Comparison of ENCODE assay signal across 8 cellular contexts in the genomic region with DNA sequence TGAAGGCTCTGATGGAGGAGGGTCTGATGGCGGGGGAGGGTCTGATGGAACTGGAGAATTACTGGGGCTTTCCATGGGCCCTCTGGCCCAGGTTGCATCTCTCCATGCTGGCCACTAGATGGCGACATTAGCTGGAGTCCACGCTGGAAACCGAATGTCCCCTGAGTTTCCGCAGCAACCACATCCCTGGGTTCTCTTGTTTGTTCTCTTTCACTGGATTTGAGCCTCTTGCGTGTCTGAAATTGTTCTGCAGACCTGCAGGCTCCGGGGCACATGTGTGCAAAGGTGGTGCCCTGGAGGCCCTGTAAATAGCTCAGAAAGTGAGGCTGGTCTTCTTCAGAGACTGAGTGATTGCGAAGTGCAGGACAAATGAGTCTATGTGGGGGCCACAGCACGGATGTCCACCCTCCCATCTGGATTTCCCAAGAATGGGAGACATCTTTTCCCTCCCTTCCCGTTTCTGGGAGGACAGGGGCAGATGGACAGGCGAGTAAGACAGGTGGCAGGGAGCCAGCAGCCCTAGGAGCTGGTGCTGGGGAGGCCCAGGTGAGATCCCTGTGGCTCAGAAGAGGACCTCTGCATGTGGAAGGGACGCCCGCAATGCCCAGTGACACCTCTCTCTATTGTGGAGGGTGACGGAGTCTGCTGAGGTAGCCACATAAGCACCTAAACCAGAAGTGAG.
DNase-seq lines count a peak whose midpoint lies in the region; ATAC-seq, FAIRE-seq and TF ChIP-seq lines count a peak whose summit lies in the region.

No MANE protein-coding gene starts in this region.

- H3K27ac Mint-ChIP-seq in central memory CD8-positive, alpha-beta T cell (ENCODE audit: low read depth) = no peak overlapping the region

- H3K9me3 ChIP-seq in A549 = no peaks in the 10 kb centered on the region
- H3K9me3 ChIP-seq in kidney (ENCODE audit: control insufficient read depth in 1 of 2, low read length in 2 of 2) = no peaks in the 10 kb centered on the region

- H3K4me2 ChIP-seq in A549 = no peak overlapping the region

- no peak overlapping the region for H3K9ac ChIP-seq in kidney (ENCODE audit: low read length in 2 of 2)

- H3K4me3 Mint-ChIP-seq in central memory CD8-positive, alpha-beta T cell = no peak overlapping the region

- no peaks in the 10 kb centered on the region for H3K36me3 ChIP-seq in kidney (ENCODE audit: control insufficient read depth in 1 of 2, insufficient read depth in 2 of 2, low read length in 2 of 2)

- peak; percentile 86 to 90 for ATAC-seq in A549
- ATAC-seq in activated CD4-positive, CD25-positive, alpha-beta regulatory T cell treated with anti-CD3 and anti-CD28 coated beads, Interleukin-2, amount 50 U/mL, for 24 hours = peak; percentile 45 to 79
- ATAC-seq in central memory CD8-positive, alpha-beta T cell (replicated peaks; ENCODE audit: extremely low read depth, poor library complexity, severe bottlenecking) = peak; percentile 46
- no peak for ATAC-seq in GM19467 (IDR thresholded peaks at IDR 0.05; ENCODE audit: unreplicated experiment)

- peaks cover 8% of the 10 kb centered on the region for H3K4me1 Mint-ChIP-seq in central memory CD8-positive, alpha-beta T cell

- FAIRE-seq in A549 (lab: Jason Lieb, UNC) (no peak), GM19239 (lab: Jason Lieb, UNC) (peak; percentile 87), kidney (lab: Jason Lieb, UNC) (no peak)

- H3K4me1 ChIP-seq in A549 (no peaks in the 10 kb centered on the region), kidney (ENCODE audit: control insufficient read depth in 1 of 2, insufficient read depth in 1 of 2, low read depth in 1 of 2, low read length in 2 of 2) (peaks cover 0 to under 1% of the 10 kb centered on the region in 2 donors)

- no peak for TF ChIP-seq EP300 in A549 (IDR thresholded peaks at IDR 0.05)

- no peaks in the 10 kb centered on the region for H3K36me3 Mint-ChIP-seq in central memory CD8-positive, alpha-beta T cell (ENCODE audit: insufficient read depth)

- TF ChIP-seq CTCF in A549 (IDR thresholded peaks at IDR 0.05) (peak; percentile 65), kidney (IDR thresholded peaks at IDR 0.05; ENCODE audit: borderline replicate concordance, extremely low read depth, insufficient read depth) (peak; percentile 91)

- no peak overlapping the region for H3K4me3 ChIP-seq in A549
- no peak overlapping the region for H3K4me3 ChIP-seq in kidney (ENCODE audit: low read length in 2 of 2)

- no peak overlapping the region for H3K27ac ChIP-seq in A549
- no peak overlapping the region for H3K27ac ChIP-seq in kidney (ENCODE audit: low read depth in 2 of 2, low read length in 2 of 2)

- POLR2A ChIA-PET in A549 (lab: Yijun Ruan, JAX) = no interaction called here

- H3K9me3 Mint-ChIP-seq in central memory CD8-positive, alpha-beta T cell = no peaks in the 10 kb centered on the region

- CTCF ChIA-PET in A549 (lab: Yijun Ruan, JAX) = interaction anchor here (0.5 to 2.6 kb wide), 56 partner anchors 10 to 312 kb away, joined by 3 to 35 read pairs (median 4); a partner anchor contains a TSS

- peak; percentile 44 to 69 for DNase-seq in A549 (ENCODE audit: low read depth in 1 of 2, low spot score in 1 of 2)
- peak; percentile 93 for DNase-seq in GM19239 (ENCODE audit: insufficient read length, low spot score)
- peak; percentile 85 for DNase-seq in NCI-H2227 (lab: John Stamatoyannopoulos, UW; ENCODE audit: unreplicated experiment)
- DNase-seq in central memory CD8-positive, alpha-beta T cell (ENCODE audit: low spot score in 2 of 2) = peak; percentile 46 to 49
- peak; percentile 73 for DNase-seq in kidney
- DNase-seq in stimulated activated CD4-positive, alpha-beta T cell treated with anti-CD3 and anti-CD28 coated beads, Interleukin-1b, Interleukin-23, amount 100 ng/mL, for 4 hours (ENCODE audit: low read depth in 2 of 2) = peak; percentile 36 to 65

- TF ChIP-seq RAD21 in A549 (conservative IDR thresholded peaks at IDR 0.05 in 1 of 2, IDR thresholded peaks at IDR 0.05 in 1 of 2) = peak; percentile 79 to 84

- 4% methylated on average over 9 of the region's 14 CpGs for WGBS in A549 (ENCODE audit: missing lambda C conversion rate)

- H3K27me3 Mint-ChIP-seq in central memory CD8-positive, alpha-beta T cell = peaks cover 11% of the 10 kb centered on the region

- no peak for TF ChIP-seq POLR2A in A549 (IDR thresholded peaks at IDR 0.05; ENCODE audit: low read length)

- intact Hi-C loops in kidney (cut with DNase I) = loop anchor here (5.0 kb wide), 1 partner anchor 112 kb away; no protein-coding TSS in a partner anchor

TF ChIP-seq in A549, 52 proteins besides CTCF, POLR2A, EP300 and RAD21:
- no peak for TF ChIP-seq HDAC2 (IDR thresholded peaks at IDR 0.05)
- TF ChIP-seq RCOR1 (IDR thresholded peaks at IDR 0.05; ENCODE audit: low read depth, low read length) = no peak
- peak; percentile 75 for TF ChIP-seq SMC3 (IDR thresholded peaks at IDR 0.05)
- no peak for TF ChIP-seq PHF8 (IDR thresholded peaks at IDR 0.05; ENCODE audit: borderline replicate concordance, low read depth)
- TF ChIP-seq, protein P1, sequence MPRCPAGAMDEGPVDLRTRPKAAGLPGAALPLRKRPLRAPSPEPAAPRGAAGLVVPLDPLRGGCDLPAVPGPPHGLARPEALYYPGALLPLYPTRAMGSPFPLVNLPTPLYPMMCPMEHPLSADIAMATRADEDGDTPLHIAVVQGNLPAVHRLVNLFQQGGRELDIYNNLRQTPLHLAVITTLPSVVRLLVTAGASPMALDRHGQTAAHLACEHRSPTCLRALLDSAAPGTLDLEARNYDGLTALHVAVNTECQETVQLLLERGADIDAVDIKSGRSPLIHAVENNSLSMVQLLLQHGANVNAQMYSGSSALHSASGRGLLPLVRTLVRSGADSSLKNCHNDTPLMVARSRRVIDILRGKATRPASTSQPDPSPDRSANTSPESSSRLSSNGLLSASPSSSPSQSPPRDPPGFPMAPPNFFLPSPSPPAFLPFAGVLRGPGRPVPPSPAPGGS (IDR thresholded peaks at IDR 0.05) = no peak
- TF ChIP-seq JUNB (IDR thresholded peaks at IDR 0.05) = no peak
- TF ChIP-seq CBX2 (IDR thresholded peaks at IDR 0.05; ENCODE audit: borderline replicate concordance, low read depth) = no peak
